9 cellular contexts compared by ENCODE assay signal in genomic region chr1:208614610-208615009, GRCh38.
"Had no signal": no experiment of that assay in that cellular context is flagged by ENCODE, and none has a peak within 500 bp of the region (broad histone marks: within the 10 kb centered on the region; RNA-seq: fewer than 3 reads in every experiment).

No MANE protein-coding gene starts in this region.

- H3K9me3 ChIP-seq: HAP-1 had no signal

- DNase-seq: GM23248, GOT3, H7, HFFc6, KBM-7 had no signal

- H3K4me3 ChIP-seq: GM23248, HAP-1 had no signal

- H3K4me1 ChIP-seq: HAP-1 had no signal

- H3K36me3 ChIP-seq: HAP-1 had no signal

- ATAC-seq: HCT116, HepG2 had no signal

- H3K27ac ChIP-seq: GM23248, HL-60 had no signal
